In the genomic region with DNA sequence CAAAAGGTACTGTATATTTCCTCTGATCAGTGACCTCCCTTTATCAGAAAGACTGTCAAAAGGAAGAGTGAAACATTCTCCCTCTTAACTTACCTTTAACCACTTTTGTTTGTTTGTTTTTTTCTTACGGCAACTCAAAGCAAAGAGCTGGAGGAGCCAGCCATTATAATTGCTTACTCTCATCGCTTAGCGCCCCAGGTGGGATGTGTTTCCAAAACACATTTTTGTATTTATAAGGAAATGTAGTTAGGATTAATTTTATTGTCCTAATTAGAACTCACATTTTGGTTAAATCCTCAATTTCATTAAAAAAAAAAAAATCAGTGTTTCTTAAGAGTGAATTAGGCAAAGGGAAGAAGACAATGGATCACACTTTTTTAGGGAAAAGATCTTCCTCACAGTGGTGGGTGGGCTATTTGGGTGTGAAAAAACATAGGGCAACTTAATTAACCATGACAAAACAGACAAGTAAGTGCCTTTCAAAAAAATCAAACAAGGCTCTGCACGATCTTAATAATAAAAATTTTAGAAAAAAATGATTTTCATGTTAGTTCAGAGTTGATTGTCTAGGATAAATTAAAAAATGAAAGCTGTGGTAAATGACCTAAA, we compare ENCODE assay signal across 18 cellular contexts. TPM values are rescaled to one million over a fixed set of nuclear protein-coding genes. Genes with fewer than 3 reads are reported as not detected.
DNase-seq lines count a peak whose midpoint lies in the region; ATAC-seq and TF ChIP-seq lines count a peak whose summit lies in the region.
"Had no signal": no experiment of that assay in that cellular context is flagged by ENCODE, and none has a peak within 500 bp of the region (broad histone marks: within the 10 kb centered on the region; RNA-seq: fewer than 3 reads in every experiment).

No MANE protein-coding gene starts in this region.

- no peaks in the 10 kb centered on the region for H3F3A ChIP-seq in GM23338 (replicated peaks; ENCODE audit: low read depth)
- peaks cover 43% of the 10 kb centered on the region for H3F3A ChIP-seq in PC-9 (ENCODE audit: insufficient read depth, low read depth)

- no peaks in the 10 kb centered on the region for H3K9me3 ChIP-seq in PC-9 (ENCODE audit: insufficient read depth, low read depth)
- H3K9me3 ChIP-seq in iPS-18a (ENCODE audit: control insufficient read depth, low read depth, low read length), result no peaks in the 10 kb centered on the region
- H3K9me3 ChIP-seq in gastrocnemius medialis, result no peaks in the 10 kb centered on the region
- H3K9me3 ChIP-seq: gastroesophageal sphincter, Peyer's patch had no signal

- TF ChIP-seq POLR2A in gastrocnemius medialis (IDR thresholded peaks at IDR 0.05), result no peak

- H4K20me1 ChIP-seq in GM23338 (replicated peaks; ENCODE audit: insufficient read depth) (0 out of 2 replicates have a peak, but pooled peaks cover 4% of the 10 kb centered on the region), PC-9 (ENCODE audit: insufficient read depth) (no peaks in the 10 kb centered on the region)

- CTCF ChIA-PET in PC-9 (lab: Charles Lee), result no interaction called here

- no peaks in the 10 kb centered on the region for H3K36me3 Mint-ChIP-seq in GM23338 (ENCODE audit: low read depth)

- H3K27me3 Mint-ChIP-seq in GM23338 (ENCODE audit: insufficient read depth, low read depth, poor library complexity), result no peaks in the 10 kb centered on the region
- H3K27me3 Mint-ChIP-seq: central memory CD8-positive, alpha-beta T cell had no signal

- no peaks in the 10 kb centered on the region for H3K36me3 ChIP-seq in GM23338 (ENCODE audit: insufficient read depth)
- H3K36me3 ChIP-seq in PC-9 (ENCODE audit: low read depth), result no peaks in the 10 kb centered on the region
- H3K36me3 ChIP-seq in iPS-18a (ENCODE audit: control insufficient read depth, low read depth, low read length), result no peaks in the 10 kb centered on the region
- no peaks in the 10 kb centered on the region for H3K36me3 ChIP-seq in gastrocnemius medialis
- H3K36me3 ChIP-seq: gastroesophageal sphincter, Peyer's patch had no signal

- H3K9me2 ChIP-seq in GM23338 (ENCODE audit: insufficient read depth) (no peaks in the 10 kb centered on the region), PC-9 (ENCODE audit: insufficient read depth) (no peaks in the 10 kb centered on the region)

- 0 out of 2 replicates have a peak overlapping the region, but pooled peaks have one; percentile 24 for H3K27ac Mint-ChIP-seq in GM23338

- BruUV-seq in PC-9 (replicated peaks; lab: Mats Ljungman, UMichigan), result no TSS peak

- peak overlapping the region; percentile 15 for H3K4me3 ChIP-seq in GM23338
- peak overlapping the region; percentile 45 for H3K4me3 ChIP-seq in PC-9
- H3K4me3 ChIP-seq in iPS-18a (ENCODE audit: low read length), result peak overlapping the region; percentile 42
- H3K4me3 ChIP-seq in gastrocnemius medialis, result no peak overlapping the region

- peaks cover 60% of the 10 kb centered on the region for H3K4me1 Mint-ChIP-seq in GM23338

- ATAC-seq in GM23338 (no peak), gastrocnemius medialis (no peak), HG03280 (IDR thresholded peaks at IDR 0.05; ENCODE audit: unreplicated experiment) (no peak)
- ATAC-seq: activated T-cell treated with anti-CD3 and anti-CD28 coated beads, Interleukin-2, amount 50 U/mL, for 4 hours; gastroesophageal sphincter; stimulated activated naive CD8-positive, alpha-beta T cell treated with anti-CD3 and anti-CD28 coated beads, Interleukin-15, amount 100 ng/mL, for 72 hours had no signal

- H3K9me3 Mint-ChIP-seq in GM23338, result no peaks in the 10 kb centered on the region
- H3K9me3 Mint-ChIP-seq: central memory CD8-positive, alpha-beta T cell had no signal

- H3K79me2 ChIP-seq in GM23338 (replicated peaks; ENCODE audit: insufficient read depth), result peaks cover 33% of the 10 kb centered on the region
- peaks cover 46% of the 10 kb centered on the region for H3K79me2 ChIP-seq in PC-9 (ENCODE audit: low read depth)

- intact Hi-C loops in PC-9 (cut with micrococcal nuclease; ENCODE audit: unreplicated experiment) (loop anchor here (5.0 to 10.0 kb wide), 4 partner anchors 336 to 1662 kb away; partner anchors contain the start of gene HIVEP2), gastrocnemius medialis (cut with DNase I; ENCODE audit: low total_unique reads) (loop anchor here (5.0 kb wide), 1 partner anchor 66 kb away; no protein-coding TSS in a partner anchor)

- H3K4me2 ChIP-seq in GM23338 (peak overlapping the region; percentile 61), PC-9 (peak overlapping the region; percentile 98)

- H3K27me3 ChIP-seq in GM23338 (ENCODE audit: insufficient read depth) (no peaks in the 10 kb centered on the region), PC-9 (ENCODE audit: insufficient read depth, low read depth) (no peaks in the 10 kb centered on the region), iPS-18a (ENCODE audit: control insufficient read depth, insufficient read depth, low read length) (no peaks in the 10 kb centered on the region), gastrocnemius medialis (no peaks in the 10 kb centered on the region)
- H3K27me3 ChIP-seq: gastroesophageal sphincter, Peyer's patch had no signal

- peak overlapping the region; percentile 48 for H3K4me3 Mint-ChIP-seq in GM23338

- POLR2A ChIA-PET in PC-9 (lab: Charles Lee; ENCODE audit: unreplicated experiment), result interaction anchor here (1.0 kb wide), 1 partner anchor 13 kb away, joined by 6 read pairs; no protein-coding TSS in a partner anchor

- TF ChIP-seq CTCF in GM23338 (conservative IDR thresholded peaks at IDR 0.05; ENCODE audit: low read depth in 2 of 2) (no peak), PC-9 (conservative IDR thresholded peaks at IDR 0.05) (no peak), gastrocnemius medialis (IDR thresholded peaks at IDR 0.05 in 4 of 5, conservative IDR thresholded peaks at IDR 0.05 in 1 of 5) (no peak)

- peaks cover 64% of the 10 kb centered on the region for H3K4me1 ChIP-seq in GM23338 (ENCODE audit: insufficient read depth)
- peaks cover 79% of the 10 kb centered on the region for H3K4me1 ChIP-seq in PC-9 (replicated peaks; ENCODE audit: insufficient read depth)
- peaks cover 58% of the 10 kb centered on the region for H3K4me1 ChIP-seq in iPS-18a (ENCODE audit: control insufficient read depth, low read depth, low read length)
- H3K4me1 ChIP-seq in gastrocnemius medialis, result peaks cover 14 to 26% of the 10 kb centered on the region in 2 donors

- H2AFZ ChIP-seq in GM23338, result no peak overlapping the region
- peak overlapping the region; percentile 56; the same call in 1 of the 2 replicates for H2AFZ ChIP-seq in PC-9
- H2AFZ ChIP-seq: parathyroid adenoma had no signal

- H3K9ac ChIP-seq in iPS-18a (ENCODE audit: low read length), result peak overlapping the region; percentile 52
- H3K9ac ChIP-seq: parathyroid adenoma had no signal

- DNase-seq in GM23338 (ENCODE audit: low spot score) (peak; percentile 70), PC-9 (peak in 1 of 2 experiments; percentile 76), gastrocnemius medialis (no peak), NCI-H1930 (lab: John Stamatoyannopoulos, UW) (no peak), NCI-H748 (lab: John Stamatoyannopoulos, UW; ENCODE audit: unreplicated experiment) (no peak), NCI-H1694 (lab: John Stamatoyannopoulos, UW) (no peak)
- DNase-seq: activated CD4-positive, alpha-beta T cell treated with anti-CD3 and anti-CD28 coated beads, Interleukin-2, amount 50 U/mL, for 4 hours; activated T-cell treated with anti-CD3 and anti-CD28 coated beads, Interleukin-2, amount 50 U/mL, for 4 hours; midbrain; NCI-H510A treated with DMSO at 0.1 percent for 48 hours; Peyer's patch; stimulated activated CD4-positive, alpha-beta T cell treated with anti-CD3 and anti-CD28 coated beads, Interleukin-12 subunit alpha, Interleukin-12 subunit beta, amount 100 ng/mL, for 4 hours; stimulated activated naive CD8-positive, alpha-beta T cell treated with anti-CD3 and anti-CD28 coated beads, Interleukin-15, amount 100 ng/mL, for 72 hours had no signal

- H3K27ac ChIP-seq in GM23338 (ENCODE audit: low read depth) (peak overlapping the region; percentile 64), PC-9 (peak overlapping the region; percentile 92), iPS-18a (ENCODE audit: low read length) (peak overlapping the region; percentile 46), gastrocnemius medialis (peak overlapping the region; percentile 9 to 85 (median 60))
- H3K27ac ChIP-seq: parathyroid adenoma had no signal

- in situ Hi-C loops in gastrocnemius medialis (cut with MboI; ENCODE audit: low sequenced_read_pairs in 4 of 4), result no loop called here

TF ChIP-seq in GM23338, 12 proteins besides CTCF, POLR2A, EP300 and RAD21:
- TF ChIP-seq NANOG (IDR thresholded peaks at IDR 0.05; ENCODE audit: borderline replicate concordance) (peak; percentile 32; the same call in 1 of the 2 replicates), ZNF114 (CRISPR knock-in tag; IDR thresholded peaks at IDR 0.05) (no peak)
TF ChIP-seq in GM23338: peak in this region for 1.

RNA-seq across cellular contexts. Expression of gene PHACTR2, which starts 1.2 kb away (rescaled TPM):
- total RNA-seq in GM23338 (2014; rRNA removed; shearing (Covaris generic)), result 44.7 and 67.7 TPM in 2 replicates
- polyA plus RNA-seq in GM23338 (2016; fragmentation: Nextera tagmentation; extraction: Ambion mirVana), result 77.4 and 105 TPM in 2 replicates
- total RNA-seq in PC-9 (2021) (32.8 and 39.8 TPM in 2 replicates), gastrocnemius medialis (10 to 100 TPM; 25.4 to 31.8 (median 26.1) TPM)

Comparison
In these comparisons a context has a peak if more than half of its experiments do, and no peak if none do; other contexts are left out.
1. H3K4me3 ChIP-seq: peak in GM23338 (single experiment), PC-9 (single experiment) and iPS-18a (single experiment); none in gastrocnemius medialis (0 of 4).
2. Peak in every context shown above with its lines, with median percentiles within 50 percentile points of each other: H3K27ac ChIP-seq.